Comparison of ENCODE assay signal across 8 cellular contexts in the genomic region with DNA sequence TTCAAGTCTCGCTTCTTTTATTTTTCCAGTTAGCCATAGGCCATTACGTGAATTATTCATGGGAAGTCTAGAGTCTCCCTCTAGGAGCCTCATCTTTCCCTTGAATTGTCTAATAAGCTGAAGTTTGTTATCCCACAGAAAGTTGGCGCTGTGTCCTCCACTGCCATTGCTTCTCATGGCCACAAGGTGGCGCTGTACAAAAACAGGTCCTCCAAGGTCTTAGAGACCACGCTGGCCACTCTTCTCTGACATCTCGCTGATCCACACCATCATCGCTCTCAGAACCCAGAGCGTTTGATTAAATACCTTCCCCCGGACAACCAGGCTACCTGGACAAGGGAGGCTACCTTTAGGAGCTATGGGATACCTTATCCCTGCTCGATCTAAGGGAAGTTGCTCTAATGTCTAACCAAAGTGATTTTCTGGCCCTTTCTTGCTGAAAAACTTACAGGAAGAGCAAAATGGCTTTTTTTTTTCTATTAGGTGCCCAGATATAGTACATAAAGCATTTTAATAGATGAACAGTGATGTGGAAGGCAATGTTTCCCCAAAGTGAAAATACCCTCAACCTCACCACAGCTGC.
A peak's percentile ranks its signal among the peaks of the same experiment; 100 is the strongest.
DNase-seq lines count a peak whose midpoint lies in the region; ATAC-seq and TF ChIP-seq lines count a peak whose summit lies in the region.

No MANE protein-coding gene starts in this region.

- H3K36me3 ChIP-seq in psoas muscle (ENCODE audit: insufficient read depth in 1 of 2, low read depth in 1 of 2): no peaks in the 10 kb centered on the region

- ATAC-seq in HG02973 (IDR thresholded peaks at IDR 0.05; ENCODE audit: unreplicated experiment): peak; percentile 85
- ATAC-seq in psoas muscle: peak; percentile 48 to 82 (median 61)
- ATAC-seq in sciatic nerve: no peak

- intact Hi-C loops in psoas muscle (cut with DNase I) (loop anchor here (2.0 to 5.0 kb wide), 5 partner anchors 98 to 223 kb away; a partner anchor contains a TSS), sciatic nerve (cut with DNase I) (no loop called here)

- H3K27me3 ChIP-seq in psoas muscle (ENCODE audit: insufficient read depth in 3 of 3, low read length in 2 of 3): peaks cover 0 to 2% (median 0%) of the 10 kb centered on the region in 3 donors

- H3K4me1 ChIP-seq in psoas muscle: no peaks in the 10 kb centered on the region

- TF ChIP-seq CTCF in GM10248 (IDR thresholded peaks at IDR 0.05; ENCODE audit: control extremely low read depth, extremely low read depth, low read depth, missing control alignments): peak; percentile 98
- peak; percentile 92 for TF ChIP-seq CTCF in psoas muscle (IDR thresholded peaks at IDR 0.05)

- H3K27ac ChIP-seq in psoas muscle: no peak overlapping the region

- 23 to 27% (median 25%) methylated on average over 10 of the region's 10 CpGs for WGBS in psoas muscle, 3 donors

- POLR2A ChIA-PET in GM10248 (lab: Yijun Ruan, JAX): no interaction called here

- CTCF ChIA-PET in GM10248 (lab: Yijun Ruan, JAX): interaction anchor here (0.6 to 5.9 kb wide), 46 partner anchors 9 to 494 kb away, joined by 3 to 121 read pairs (median 3); no protein-coding TSS in a partner anchor

- no peaks in the 10 kb centered on the region for H3K9me3 ChIP-seq in psoas muscle

- DNase-seq in GM10248 (ENCODE audit: extremely low spot score): peak; percentile 67
- peak; percentile 10 for DNase-seq in NCI-H446 treated with DMSO at 0.1 percent for 48 hours (lab: John Stamatoyannopoulos, UW)
- DNase-seq in activated T-cell treated with anti-CD3 and anti-CD28 coated beads for 48 hours (ENCODE audit: low read depth): peak; percentile 27
- DNase-seq in glomerular visceral epithelial cell (ENCODE audit: extremely low spot score): peak; percentile 18
- DNase-seq in psoas muscle: peak; percentile 21 to 59
- no peak for DNase-seq in sciatic nerve (ENCODE audit: low spot score)
- no peak for DNase-seq in mesenteric fat pad (ENCODE audit: low spot score)

- no peak overlapping the region for H3K4me3 ChIP-seq in psoas muscle

Comparison
In these comparisons a context has a peak if more than half of its experiments do, and no peak if none do; other contexts are left out.
1. DNase-seq: peak in GM10248 (single experiment), NCI-H446 treated with DMSO at 0.1 percent for 48 hours (single experiment), activated T-cell treated with anti-CD3 and anti-CD28 coated beads for 48 hours (single experiment), glomerular visceral epithelial cell (single experiment) and psoas muscle (2 of 2); none in sciatic nerve (single experiment) and mesenteric fat pad (single experiment).